ENCODE assay signal across 8 cellular contexts in the genomic region with DNA sequence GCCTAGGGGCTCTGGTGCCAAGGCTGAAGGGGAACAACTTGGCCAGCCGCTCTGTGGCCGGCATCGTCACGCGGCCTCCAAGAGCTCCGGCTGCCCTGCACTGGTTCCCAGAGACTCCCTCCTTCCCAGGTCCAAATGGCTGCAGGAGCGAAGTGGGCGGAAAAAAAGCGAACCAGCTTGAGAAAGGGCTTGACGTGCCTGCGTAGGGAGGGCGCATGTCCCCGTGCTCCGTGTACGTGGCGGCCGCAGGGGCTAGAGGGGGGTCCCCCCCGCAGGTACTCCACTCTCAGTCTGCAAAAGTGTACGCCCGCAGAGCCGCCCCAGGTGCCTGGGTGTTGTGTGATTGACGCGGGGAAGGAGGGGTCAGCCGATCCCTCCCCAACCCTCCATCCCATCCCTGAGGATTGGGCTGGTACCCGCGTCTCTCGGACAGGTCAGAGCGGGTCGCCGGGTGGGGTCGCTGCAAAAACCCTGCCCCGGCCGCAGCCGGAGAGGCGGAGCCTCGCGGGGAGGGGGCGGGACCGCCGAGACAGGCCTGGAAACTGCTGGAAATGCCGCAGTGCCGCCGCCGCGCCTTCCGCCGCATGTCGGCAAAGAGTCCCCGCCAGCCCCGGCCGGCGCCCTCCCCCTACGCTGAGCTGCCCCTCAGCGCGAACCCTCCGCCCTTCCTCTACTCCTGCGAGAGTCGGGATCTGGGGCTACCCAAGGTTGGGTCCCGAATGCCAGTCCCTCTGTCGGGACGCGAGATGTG. TPM values are rescaled to one million over a fixed set of nuclear protein-coding genes. Genes with fewer than 3 reads are reported as not detected.
DNase-seq lines count a peak whose midpoint lies in the region; ATAC-seq, FAIRE-seq and TF ChIP-seq lines count a peak whose summit lies in the region.

No MANE protein-coding gene starts in this region.

- TF ChIP-seq CTCF in A673 (conservative IDR thresholded peaks at IDR 0.05; ENCODE audit: low read depth, low read length) (peak; percentile 48; the same call in 1 of the 2 replicates), choroid plexus epithelial cell (conservative IDR thresholded peaks at IDR 0.05; ENCODE audit: low read depth, low read length) (peak; percentile 24)

- peak; percentile 45 for FAIRE-seq in GM18507 (lab: Jason Lieb, UNC)

- peak overlapping the region; percentile 95 for H3K27ac ChIP-seq in A673 (ENCODE audit: low read depth, low read length, poor library complexity, severe bottlenecking)

- H3K36me3 ChIP-seq in A673 (ENCODE audit: insufficient read depth, low read length, poor library complexity, severe bottlenecking) = peaks cover 33% of the 10 kb centered on the region

- H3K4me1 ChIP-seq in A673 (ENCODE audit: insufficient read depth, low read length, poor library complexity, severe bottlenecking) = peaks cover 20% of the 10 kb centered on the region

- BruUV-seq in A673 (replicated peaks; lab: Mats Ljungman, UMichigan) = no TSS peak

- peak overlapping the region; percentile 80 for H3K4me3 ChIP-seq in A673 (ENCODE audit: low read depth, low read length, poor library complexity, severe bottlenecking)
- H3K4me3 ChIP-seq in choroid plexus epithelial cell (ENCODE audit: low read depth, low read length) = peak overlapping the region; percentile 76

- no peaks in the 10 kb centered on the region for H3K27me3 ChIP-seq in A673 (replicated peaks; ENCODE audit: insufficient read depth, low read depth, low read length, poor library complexity)

- CTCF ChIA-PET in A673 (lab: Charles Lee) = interaction anchor here (0.5 to 1.0 kb wide), 2 partner anchors 11 to 21 kb away, joined by 3 to 4 read pairs; partner anchors contain the start of gene SLC35B2

- no peaks in the 10 kb centered on the region for H3K9me3 ChIP-seq in A673 (ENCODE audit: low read depth, low read length, poor library complexity, severe bottlenecking)

- peak; percentile 51 for ATAC-seq in HG03025 (IDR thresholded peaks at IDR 0.05; ENCODE audit: low FRiP score, unreplicated experiment)
- ATAC-seq in left colon = peak; percentile 74

- POLR2A ChIA-PET in A673 (lab: Charles Lee; ENCODE audit: low non-redundant PET) = interaction anchor here (0.5 to 1.3 kb wide), 8 partner anchors 10 to 321 kb away, joined by 3 to 18 read pairs (median 4); partner anchors contain the start of gene SLC35B2

- peak; percentile 83 for DNase-seq in A673 (ENCODE audit: low spot score)
- no peak for DNase-seq in GM18507 (ENCODE audit: extremely low spot score, insufficient read length, low read depth)
- peak; percentile 79 for DNase-seq in NCI-H2171 (lab: John Stamatoyannopoulos, UW)
- DNase-seq in activated CD4-positive, CD25-positive, alpha-beta regulatory T cell treated with anti-CD3 and anti-CD28 coated beads, Interleukin-2, amount 50 U/mL, for 72 hours = peak; percentile 91
- DNase-seq in choroid plexus epithelial cell (ENCODE audit: low read depth) = peak; percentile 83
- DNase-seq in left colon = peak; percentile 89 to 94
- peak; percentile 85 for DNase-seq in stimulated activated CD4-positive, alpha-beta T cell treated with anti-CD3 and anti-CD28 coated beads, Interleukin-1b, Interleukin-23, amount 100 ng/mL, for 48 hours

- intact Hi-C loops in A673 (cut with micrococcal nuclease; ENCODE audit: unreplicated experiment) (no loop called here), left colon (cut with DNase I, micrococcal nuclease) (no loop called here)

RNA-seq across cellular contexts. Expression of gene HSP90AB1, which starts 0.8 kb away (rescaled TPM):
- total RNA-seq in A673 (2021) (1,472 and 1,581 TPM in 2 replicates), left colon (100 to 1,000 TPM; 278 to 329 TPM)

RNA-seq across cellular contexts. Expression of gene SLC35B2, which starts 11.2 kb away (rescaled TPM):
- total RNA-seq in A673 (2021) (45.8 and 52.0 TPM in 2 replicates), left colon (10 to 100 TPM; 34.9 to 43.5 TPM)

RNA-seq across cellular contexts. Expression of gene NFKBIE, which starts 19.3 kb away (rescaled TPM):
- 5.2 and 10.5 TPM in 2 replicates for total RNA-seq in A673 (2021)
- 10 to 100 TPM in 1 of 2 donors, 1 to 10 TPM in 1; 9.6 to 15.3 TPM for total RNA-seq in left colon

RNA-seq across cellular contexts. Expression of gene SLC29A1, which starts 22.7 kb away (rescaled TPM):
- total RNA-seq in A673 (2021) (92.5 and 108 TPM in 2 replicates), left colon (10 to 100 TPM; 13.0 to 22.8 TPM)

RNA-seq across cellular contexts. Expression of gene TMEM151B, which starts 24.2 kb away (rescaled TPM):
- 8.7 and 9.9 TPM in 2 replicates for total RNA-seq in A673 (2021)
- under 1 TPM; 0.21 to 0.31 TPM for total RNA-seq in left colon
